In genomic region chr5:2863675-2864433, GRCh38 we compare ENCODE assay signal across 25 cellular contexts.
"Had no signal": no experiment of that assay in that cellular context is flagged by ENCODE, and none has a peak within 500 bp of the region (broad histone marks: within the 10 kb centered on the region; RNA-seq: fewer than 3 reads in every experiment).

No MANE protein-coding gene starts in this region.

- H3K4me1 ChIP-seq: foreskin keratinocyte, gastrocnemius medialis had no signal

- H3K4me3 ChIP-seq: coronary artery, dorsolateral prefrontal cortex, gastrocnemius medialis had no signal

- H3K36me3 ChIP-seq: brain microvascular endothelial cell, gastrocnemius medialis had no signal

- H3K27me3 ChIP-seq: brain microvascular endothelial cell, foreskin keratinocyte, gastrocnemius medialis had no signal

- DNase-seq: activated CD4-positive, alpha-beta memory T cell treated with anti-CD3 and anti-CD28 coated beads for 36 hours; activated CD4-positive, alpha-beta T cell treated with anti-CD3 and anti-CD28 coated beads for 36 hours; activated CD4-positive, alpha-beta T cell treated with anti-CD3 and anti-CD28 coated beads, Interleukin-2, amount 10 ng/mL, durations not matched to agents 24 days and 14 days; activated CD4-positive, CD25-positive, alpha-beta regulatory T cell; activated CD4-positive, CD25-positive, alpha-beta regulatory T cell treated with anti-CD3 and anti-CD28 coated beads, Interleukin-2, amount 50 U/mL, for 72 hours; activated CD8-positive, alpha-beta memory T cell treated with anti-CD3 and anti-CD28 coated beads, Interleukin-2, amount 10 ng/mL, durations not matched to agents 7 days and 5 days; activated CD8-positive, alpha-beta memory T cell treated with anti-CD3 and anti-CD28 coated beads, Interleukin-2, amount 50 U/mL, for 4 hours; activated CD8-positive, alpha-beta T cell treated with anti-CD3 and anti-CD28 coated beads, Interleukin-2, amount 10 ng/mL, durations not matched to agents 7 days and 5 days; activated effector memory CD4-positive, alpha-beta T cell treated with anti-CD3 and anti-CD28 coated beads, Interleukin-2, amount 50 U/mL, for 16 hours; activated naive CD4-positive, alpha-beta T cell treated with anti-CD3 and anti-CD28 coated beads for 36 hours; activated naive CD8-positive, alpha-beta T cell treated with anti-CD3 and anti-CD28 coated beads, Interleukin-2, amount 10 ng/mL, durations not matched to agents 7 days and 5 days; activated T-cell treated with anti-CD3 and anti-CD28 coated beads, Interleukin-2, amount 50 U/mL, for 1 hour; activated T-cell treated with anti-CD3 and anti-CD28 coated beads, Interleukin-2, amount 50 U/mL, for 48 hours; brain microvascular endothelial cell; dorsolateral prefrontal cortex; effector memory CD4-positive, alpha-beta T cell; endodermal cell; foreskin keratinocyte; gastrocnemius medialis; glutamatergic neuron; T-helper 1 cell; T-helper 17 cell; T1000 had no signal

- H3K27ac ChIP-seq: brain microvascular endothelial cell, coronary artery, dorsolateral prefrontal cortex, foreskin keratinocyte, gastrocnemius medialis had no signal

- H3K9me3 ChIP-seq: gastrocnemius medialis had no signal

- ATAC-seq: activated CD4-positive, alpha-beta T cell treated with anti-CD3 and anti-CD28 coated beads for 36 hours; activated CD8-positive, alpha-beta memory T cell treated with anti-CD3 and anti-CD28 coated beads, Interleukin-2, amount 10 ng/mL, durations not matched to agents 7 days and 5 days; activated CD8-positive, alpha-beta T cell treated with anti-CD3 and anti-CD28 coated beads, Interleukin-2, amount 10 ng/mL, durations not matched to agents 7 days and 5 days; esophagus mucosa; foreskin keratinocyte; gastrocnemius medialis; T-helper 17 cell had no signal
